20 cellular contexts compared by ENCODE assay signal in genomic region chr5:125481506-125482455, GRCh38.
DNase-seq lines count a peak whose midpoint lies in the region; ATAC-seq lines count a peak whose summit lies in the region.
"Had no signal": no experiment of that assay in that cellular context is flagged by ENCODE, and none has a peak within 500 bp of the region (broad histone marks: within the 10 kb centered on the region; RNA-seq: fewer than 3 reads in every experiment).

No MANE protein-coding gene starts in this region.

- no peak overlapping the region for H3K4me3 Mint-ChIP-seq in activated CD4-positive, alpha-beta T cell treated with anti-CD3 and anti-CD28 coated beads, Interleukin-2, amount 10 ng/mL, durations not matched to agents 7 days and 5 days
- H3K4me3 Mint-ChIP-seq: activated naive CD4-positive, alpha-beta T cell treated with anti-CD3 and anti-CD28 coated beads for 36 hours; CD4-positive, alpha-beta memory T cell; effector memory CD8-positive, alpha-beta T cell; T-helper 1 cell treated with Interleukin-12 subunit alpha and Interleukin-12 subunit beta and Interleukin-4 antibody, amounts not matched to agents 30 μg/mL and 1 μg/mL, for 36 hours had no signal

- no peaks in the 10 kb centered on the region for H3K36me3 Mint-ChIP-seq in activated CD4-positive, alpha-beta T cell treated with anti-CD3 and anti-CD28 coated beads, Interleukin-2, amount 10 ng/mL, durations not matched to agents 7 days and 5 days (ENCODE audit: low read depth)
- H3K36me3 Mint-ChIP-seq: CD4-positive, alpha-beta memory T cell had no signal

- H3K4me1 Mint-ChIP-seq in activated CD4-positive, alpha-beta T cell treated with anti-CD3 and anti-CD28 coated beads, Interleukin-2, amount 10 ng/mL, durations not matched to agents 7 days and 5 days = no peaks in the 10 kb centered on the region
- H3K4me1 Mint-ChIP-seq: CD4-positive, alpha-beta memory T cell had no signal

- H3K27ac Mint-ChIP-seq in activated CD4-positive, alpha-beta T cell treated with anti-CD3 and anti-CD28 coated beads, Interleukin-2, amount 10 ng/mL, durations not matched to agents 7 days and 5 days = no peak overlapping the region
- H3K27ac Mint-ChIP-seq: activated naive CD4-positive, alpha-beta T cell treated with anti-CD3 and anti-CD28 coated beads for 36 hours; CD4-positive, alpha-beta memory T cell; effector memory CD8-positive, alpha-beta T cell; T-helper 1 cell treated with Interleukin-12 subunit alpha and Interleukin-12 subunit beta and Interleukin-4 antibody, amounts not matched to agents 30 μg/mL and 1 μg/mL, for 36 hours had no signal

- POLR2A ChIA-PET in activated CD4-positive, alpha-beta T cell treated with anti-CD3 and anti-CD28 coated beads, Interleukin-2, amount 10 ng/mL, durations not matched to agents 7 days and 5 days (lab: Charles Lee) = no interaction called here

- no peaks in the 10 kb centered on the region for H3K27me3 Mint-ChIP-seq in activated CD4-positive, alpha-beta T cell treated with anti-CD3 and anti-CD28 coated beads, Interleukin-2, amount 10 ng/mL, durations not matched to agents 7 days and 5 days
- H3K27me3 Mint-ChIP-seq: CD4-positive, alpha-beta memory T cell; effector memory CD8-positive, alpha-beta T cell had no signal

- peaks cover 3% of the 10 kb centered on the region for H3K9me3 Mint-ChIP-seq in activated CD4-positive, alpha-beta T cell treated with anti-CD3 and anti-CD28 coated beads, Interleukin-2, amount 10 ng/mL, durations not matched to agents 7 days and 5 days

- H3K27ac ChIP-seq in substantia nigra (ENCODE audit: low read depth, low read length, poor library complexity, severe bottlenecking) = peak overlapping the region; percentile 57
- H3K27ac ChIP-seq: psoas muscle, thyroid gland had no signal

- no peak for ATAC-seq in GM21381 (IDR thresholded peaks at IDR 0.05; ENCODE audit: unreplicated experiment)
- ATAC-seq: effector memory CD8-positive, alpha-beta T cell; HepG2; psoas muscle had no signal

- DNase-seq in NCI-H1092 (lab: John Stamatoyannopoulos, UW) (peak; percentile 35), RPMI7951 (ENCODE audit: low read depth) (peak; percentile 28), foreskin melanocyte (peak; percentile 95), substantia nigra (lab: John Stamatoyannopoulos, UW) (no peak), HuH-7.5 (ENCODE audit: low spot score) (no peak)
- no peak for DNase-seq in activated CD4-positive, alpha-beta T cell treated with anti-CD3 and anti-CD28 coated beads, Interleukin-2, amount 10 ng/mL, durations not matched to agents 7 days and 5 days
- DNase-seq: activated CD4-positive, alpha-beta T cell treated with anti-CD3 and anti-CD28 coated beads for 1 hour; activated CD8-positive, alpha-beta memory T cell treated with anti-CD3 and anti-CD28 coated beads, Interleukin-2, amount 50 U/mL, for 48 hours; activated naive CD4-positive, alpha-beta T cell treated with anti-CD3 and anti-CD28 coated beads for 36 hours; CD4-positive, alpha-beta memory T cell; effector memory CD8-positive, alpha-beta T cell; GF-D8; islet precursor cell; MV-4-11; NCI-H510A; psoas muscle; thyroid gland had no signal

- CTCF ChIA-PET in activated CD4-positive, alpha-beta T cell treated with anti-CD3 and anti-CD28 coated beads, Interleukin-2, amount 10 ng/mL, durations not matched to agents 7 days and 5 days (lab: Charles Lee) = no interaction called here

Comparison
In these comparisons a context has a peak if more than half of its experiments do, and no peak if none do; other contexts are left out.
1. DNase-seq: peak in NCI-H1092 (single experiment), RPMI7951 (single experiment) and foreskin melanocyte (single experiment); none in substantia nigra (0 of 49), activated CD4-positive, alpha-beta T cell treated with anti-CD3 and anti-CD28 coated beads, Interleukin-2, amount 10 ng/mL, durations not matched to agents 7 days and 5 days (single experiment) and HuH-7.5 (single experiment).